ENCODE assay signal across 16 cellular contexts in genomic region chr6:129597023-129597713, GRCh38.
DNase-seq lines count a peak whose midpoint lies in the region; ATAC-seq and FAIRE-seq lines count a peak whose summit lies in the region.
"Had no signal": no experiment of that assay in that cellular context is flagged by ENCODE, and none has a peak within 500 bp of the region (broad histone marks: within the 10 kb centered on the region; RNA-seq: fewer than 3 reads in every experiment).

No MANE protein-coding gene starts in this region.

- H3K36me3 ChIP-seq in adipocyte (ENCODE audit: control insufficient read depth, insufficient read depth, low read length, severe bottlenecking) = peaks cover 44% of the 10 kb centered on the region
- H3K36me3 ChIP-seq: right atrium auricular region had no signal

- peaks cover 17% of the 10 kb centered on the region for H3K4me1 ChIP-seq in adipocyte (ENCODE audit: control insufficient read depth, insufficient read depth, low read length)
- H3K4me1 ChIP-seq: right atrium auricular region had no signal

- no peak overlapping the region for H3K4me3 ChIP-seq in adipocyte (ENCODE audit: low read length)
- H3K4me3 ChIP-seq: PC-9, right atrium auricular region had no signal

- peak overlapping the region; percentile 63 for H3K9ac ChIP-seq in adipocyte (ENCODE audit: low read length)
- H3K9ac ChIP-seq: SK-N-SH had no signal

- no peaks in the 10 kb centered on the region for H3K9me3 ChIP-seq in adipocyte (ENCODE audit: control insufficient read depth, low read length)
- H3K9me3 ChIP-seq: right atrium auricular region, SK-N-SH had no signal

- FAIRE-seq in HTR-8/SVneo (lab: Jason Lieb, UNC) = no peak
- no peak for FAIRE-seq in GM19239 (lab: Jason Lieb, UNC)
- FAIRE-seq: TTC549 had no signal

- H3K27me3 ChIP-seq in adipocyte (replicated peaks; ENCODE audit: control insufficient read depth, insufficient read depth, low read length) = no peaks in the 10 kb centered on the region
- H3K27me3 ChIP-seq: right atrium auricular region had no signal

- ATAC-seq in GM18498 (IDR thresholded peaks at IDR 0.05; ENCODE audit: unreplicated experiment) (peak; percentile 79), GM21423 (IDR thresholded peaks at IDR 0.05; ENCODE audit: unreplicated experiment) (peak; percentile 65), HG03064 (IDR thresholded peaks at IDR 0.05; ENCODE audit: low read depth, unreplicated experiment) (peak; percentile 56)

- DNase-seq in adipocyte (ENCODE audit: low read depth) (no peak), HTR-8/SVneo (ENCODE audit: insufficient read length, low spot score) (no peak), DMS153 (lab: John Stamatoyannopoulos, UW) (no peak), middle frontal gyrus (ENCODE audit: extremely low spot score, low spot score) (no peak), GM19239 (ENCODE audit: insufficient read length, low spot score) (no peak)
- DNase-seq: amniotic stem cell, foreskin melanocyte, NCI-H1930, NCI-H524 treated with DMSO at 0.1 percent for 48 hours, SK-N-SH had no signal
